Comparison of ENCODE assay signal across 11 cellular contexts in the genomic region with DNA sequence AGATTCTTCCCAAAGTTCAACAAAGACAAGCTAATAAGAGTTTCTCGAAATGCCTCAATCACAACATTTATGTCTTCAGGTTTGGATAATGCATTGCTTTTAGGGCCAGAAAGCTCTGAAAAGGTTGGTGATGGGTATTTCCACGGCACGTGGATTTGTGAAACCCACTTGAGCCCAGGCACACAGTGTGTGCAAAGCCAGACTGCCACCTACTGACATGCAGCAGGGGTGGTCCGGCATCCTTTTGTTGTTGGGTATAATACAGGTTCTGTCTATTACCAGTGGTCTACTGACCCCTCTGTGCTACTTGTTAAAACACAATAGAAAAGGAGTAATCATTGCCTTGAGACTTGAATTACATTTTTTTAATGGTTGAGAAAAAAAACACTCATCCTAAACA.
DNase-seq lines count a peak whose midpoint lies in the region; ATAC-seq and TF ChIP-seq lines count a peak whose summit lies in the region.
"Had no signal": no experiment of that assay in that cellular context is flagged by ENCODE, and none has a peak within 500 bp of the region (broad histone marks: within the 10 kb centered on the region; RNA-seq: fewer than 3 reads in every experiment).

No MANE protein-coding gene starts in this region.

- ATAC-seq in HG02759 (IDR thresholded peaks at IDR 0.05; ENCODE audit: unreplicated experiment) (peak; percentile 47), lower lobe of right lung (no peak), GM21526 (IDR thresholded peaks at IDR 0.05; ENCODE audit: low FRiP score, unreplicated experiment) (no peak)

- DNase-seq in astrocyte of the spinal cord (ENCODE audit: low read depth, low spot score) (peak; percentile 13), lower lobe of right lung (no peak), stomach (no peak), prostate gland (ENCODE audit: low spot score) (no peak)
- DNase-seq in activated naive CD4-positive, alpha-beta T cell treated with Interleukin-2 at 50 U/mL for 16 hours = no peak
- DNase-seq: activated naive CD4-positive, alpha-beta T cell; EL; NCI-H774 had no signal

- TF ChIP-seq CTCF in C4-2B (conservative IDR thresholded peaks at IDR 0.05) = peak; percentile 34
- peak; percentile 31 for TF ChIP-seq CTCF in astrocyte of the spinal cord (IDR thresholded peaks at IDR 0.05; ENCODE audit: low read depth, low read length)
- peak; percentile 22 for TF ChIP-seq CTCF in lower lobe of right lung (IDR thresholded peaks at IDR 0.05)
- TF ChIP-seq CTCF in stomach (IDR thresholded peaks at IDR 0.05) = no peak
- TF ChIP-seq CTCF in prostate gland (IDR thresholded peaks at IDR 0.05) = no peak

- TF ChIP-seq EP300 in stomach (IDR thresholded peaks at IDR 0.05) = no peak

- WGBS in stomach, 5 donors = 41 to 52% (median 50%) methylated on average over 4 of the region's 4 CpGs
- 51% methylated on average over 4 of the region's 4 CpGs for WGBS in prostate gland

- H3K4me3 ChIP-seq in astrocyte of the spinal cord (ENCODE audit: low read depth, low read length) = no peak overlapping the region
- no peak overlapping the region for H3K4me3 ChIP-seq in lower lobe of right lung
- no peak overlapping the region for H3K4me3 ChIP-seq in stomach
- no peak overlapping the region for H3K4me3 ChIP-seq in prostate gland

- TF ChIP-seq POLR2A in stomach (IDR thresholded peaks at IDR 0.05) (no peak), prostate gland (IDR thresholded peaks at IDR 0.05) (no peak)

- H3K9me3 ChIP-seq in lower lobe of right lung = no peaks in the 10 kb centered on the region
- H3K9me3 ChIP-seq in stomach = no peaks in the 10 kb centered on the region
- H3K9me3 ChIP-seq in prostate gland = no peaks in the 10 kb centered on the region

- H3K36me3 ChIP-seq in lower lobe of right lung (no peaks in the 10 kb centered on the region), stomach (no peaks in the 10 kb centered on the region), prostate gland (no peaks in the 10 kb centered on the region)

- in situ Hi-C loops in astrocyte of the spinal cord (cut with HindIII; ENCODE audit: low sequenced_read_pairs) = no loop called here

- H3K27me3 ChIP-seq in lower lobe of right lung (ENCODE audit: low read depth) (no peaks in the 10 kb centered on the region), stomach (no peaks in the 10 kb centered on the region), prostate gland (replicated peaks; ENCODE audit: insufficient read depth) (no peaks in the 10 kb centered on the region)

- H3K27ac ChIP-seq in C4-2B = no peak overlapping the region
- no peak overlapping the region for H3K27ac ChIP-seq in lower lobe of right lung
- no peak overlapping the region for H3K27ac ChIP-seq in stomach
- H3K27ac ChIP-seq in prostate gland = no peak overlapping the region

- H3K4me1 ChIP-seq in lower lobe of right lung (no peaks in the 10 kb centered on the region), stomach (peaks cover 0 to 7% (median 0%) of the 10 kb centered on the region in 4 donors), prostate gland (replicated peaks) (no peaks in the 10 kb centered on the region)

- intact Hi-C loops in lower lobe of right lung (cut with DNase I) = no loop called here
- intact Hi-C loops in stomach (cut with DNase I; ENCODE audit: low total_unique reads) = no loop called here
- intact Hi-C loops in prostate gland (cut with DNase I) = no loop called here

Comparison
In these comparisons a context has a peak if more than half of its experiments do, and no peak if none do; other contexts are left out.
1. CTCF ChIP-seq: peak in C4-2B (single experiment), astrocyte of the spinal cord (single experiment) and lower lobe of right lung (single experiment); none in stomach (0 of 7) and prostate gland (0 of 4).